Comparison of ENCODE assay signal across 15 cellular contexts in the genomic region with DNA sequence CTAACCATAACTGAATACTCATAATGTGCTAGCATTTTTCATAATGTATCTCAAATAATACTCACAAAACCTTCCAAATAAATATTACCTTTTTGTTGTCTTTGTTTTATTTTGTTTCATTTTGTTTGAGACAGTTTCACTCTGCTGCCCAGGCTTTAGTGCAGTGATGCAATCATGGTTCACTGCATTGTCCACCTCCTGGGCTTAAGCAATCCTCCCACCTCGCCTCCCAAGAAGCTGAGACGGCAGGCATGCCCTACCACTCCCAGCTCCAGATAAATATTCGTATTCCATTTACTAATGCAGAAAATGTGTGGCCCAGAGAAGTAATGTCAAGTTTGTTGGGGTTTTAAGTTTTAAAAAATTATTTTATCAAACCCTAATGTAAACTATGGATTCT.
"Had no signal": no experiment of that assay in that cellular context is flagged by ENCODE, and none has a peak within 500 bp of the region (broad histone marks: within the 10 kb centered on the region; RNA-seq: fewer than 3 reads in every experiment).

No MANE protein-coding gene starts in this region.

- H3K36me3 ChIP-seq: ascending aorta, cardiac muscle cell, esophagus squamous epithelium, gastrocnemius medialis, stomach, uterus had no signal

- H3K27ac ChIP-seq: ascending aorta, cardiac muscle cell, esophagus squamous epithelium, gastrocnemius medialis, stomach, uterus, VCaP had no signal

- H3K4me1 ChIP-seq: ascending aorta, esophagus squamous epithelium, gastrocnemius medialis, stomach, uterus had no signal

- ATAC-seq: activated CD4-positive, alpha-beta T cell treated with anti-CD3 and anti-CD28 coated beads for 36 hours; gastrocnemius medialis; left colon; natural killer cell treated with Interleukin-12 subunit alpha and Interleukin-12 subunit beta and Interleukin-15 and Interleukin-18, amount 100 ng/mL, for 72 hours had no signal

- H3K27me3 ChIP-seq: ascending aorta, cardiac muscle cell, esophagus squamous epithelium, gastrocnemius medialis, stomach, uterus had no signal

- H3K4me3 ChIP-seq: ascending aorta, cardiac muscle cell, esophagus squamous epithelium, gastrocnemius medialis, stomach, uterus had no signal

- H3K9me3 ChIP-seq: ascending aorta, esophagus squamous epithelium, gastrocnemius medialis, stomach, uterus had no signal

- DNase-seq: activated CD4-positive, alpha-beta memory T cell treated with anti-CD3 and anti-CD28 coated beads, Interleukin-2, amount 10 ng/mL, durations not matched to agents 7 days and 5 days; activated CD4-positive, alpha-beta T cell treated with anti-CD3 and anti-CD28 coated beads for 36 hours; activated gamma-delta T cell; activated naive CD8-positive, alpha-beta T cell treated with anti-CD3 and anti-CD28 coated beads, Interleukin-2, amount 10 ng/mL, durations not matched to agents 7 days and 5 days; activated T-cell treated with anti-CD3 and anti-CD28 coated beads, Interleukin-2, amount 50 U/mL, for 48 hours; esophagus squamous epithelium; gastrocnemius medialis; left colon; stomach; T-helper 9 cell; uterus had no signal
